ENCODE assay signal across 8 cellular contexts in genomic region chr1:64505232-64505943, GRCh38. TPM values are rescaled to one million over a fixed set of nuclear protein-coding genes. Genes with fewer than 3 reads are reported as not detected.
DNase-seq lines count a peak whose midpoint lies in the region; ATAC-seq, FAIRE-seq and TF ChIP-seq lines count a peak whose summit lies in the region.

No MANE protein-coding gene starts in this region.

- H3K4me1 Mint-ChIP-seq in astrocyte (ENCODE audit: low read depth, unreplicated experiment), result peaks cover 38% of the 10 kb centered on the region

- H3K27ac ChIP-seq in astrocyte (ENCODE audit: low read depth, low read length), result no peak overlapping the region

- peaks cover 4% of the 10 kb centered on the region for H3K4me1 ChIP-seq in astrocyte (ENCODE audit: insufficient read depth, low read length)

- peak overlapping the region; percentile 86 for H3K4me2 ChIP-seq in astrocyte (ENCODE audit: low read length)

- DNase-seq in GM10266 (ENCODE audit: extremely low spot score) (peak; percentile 32), SK-N-DZ (ENCODE audit: low spot score) (peak; percentile 47), astrocyte (ENCODE audit: low read depth) (no peak), NCI-H1048 (lab: John Stamatoyannopoulos, UW) (no peak)
- peak; percentile 71 for DNase-seq in stimulated activated CD4-positive, alpha-beta T cell treated with anti-CD3 and anti-CD28 coated beads, Interleukin-15, amount 100 ng/mL, for 24 hours

- FAIRE-seq in astrocyte (lab: Jason Lieb, UNC), result no peak

- H2AFZ ChIP-seq in astrocyte (ENCODE audit: low read depth, low read length), result peak overlapping the region; percentile 71

- peaks cover 2% of the 10 kb centered on the region for H3K36me3 Mint-ChIP-seq in astrocyte (ENCODE audit: low read depth, unreplicated experiment)

- H3K4me3 Mint-ChIP-seq in astrocyte (ENCODE audit: unreplicated experiment), result peak overlapping the region; percentile 81

- H3K9ac ChIP-seq in astrocyte (ENCODE audit: low read length), result peak overlapping the region; percentile 56

- no peaks in the 10 kb centered on the region for H3K27me3 ChIP-seq in astrocyte (ENCODE audit: insufficient read depth, low read length)

- H3K79me2 ChIP-seq in astrocyte (ENCODE audit: insufficient read depth, low read length), result peaks cover 5% of the 10 kb centered on the region

- ATAC-seq in HG03432 (IDR thresholded peaks at IDR 0.05; ENCODE audit: unreplicated experiment), result no peak
- no peak for ATAC-seq in HG03342 (IDR thresholded peaks at IDR 0.05; ENCODE audit: unreplicated experiment)

- TF ChIP-seq CTCF in GM10266 (IDR thresholded peaks at IDR 0.05; ENCODE audit: control insufficient read depth, insufficient read depth, low read depth, missing control alignments), result no peak
- TF ChIP-seq CTCF in astrocyte (IDR thresholded peaks at IDR 0.05; ENCODE audit: insufficient read depth, low read depth, low read length), result no peak

- H3K9me3 Mint-ChIP-seq in astrocyte (ENCODE audit: unreplicated experiment), result peaks cover 2% of the 10 kb centered on the region

- peak overlapping the region; percentile 62 for H3K27ac Mint-ChIP-seq in astrocyte (ENCODE audit: unreplicated experiment)

- H3K36me3 ChIP-seq in astrocyte (ENCODE audit: insufficient read depth, low read length), result no peaks in the 10 kb centered on the region

- no peaks in the 10 kb centered on the region for H3K9me3 ChIP-seq in astrocyte (ENCODE audit: insufficient read depth, low read depth, low read length)
- H3K9me3 ChIP-seq in iPS-18c (ENCODE audit: control insufficient read depth, insufficient read depth, low read length), result no peaks in the 10 kb centered on the region

- H3K27me3 Mint-ChIP-seq in astrocyte (ENCODE audit: low read depth, unreplicated experiment), result no peaks in the 10 kb centered on the region

- no peaks in the 10 kb centered on the region for H4K20me1 ChIP-seq in astrocyte (ENCODE audit: insufficient read depth, low read length)

- H3K4me3 ChIP-seq in astrocyte (ENCODE audit: insufficient read depth, low read depth, low read length) (peak overlapping the region; percentile 51), iPS-18c (ENCODE audit: insufficient read depth, low read depth, low read length) (peak overlapping the region; percentile 32)

RNA-seq across cellular contexts. Expression of gene CACHD1, which starts 35.5 kb away (rescaled TPM):
- 7.8 and 8.8 TPM in 2 replicates for polyA plus RNA-seq in SK-N-DZ (2014; cell fraction: cytosol; rRNA removed)
- 7.1 and 10.4 TPM in 2 replicates for polyA plus RNA-seq in SK-N-DZ (2014; cell fraction: nucleus; rRNA removed)
- total RNA-seq in astrocyte, result 21.2 and 28.3 TPM in 2 replicates

Comparison
In these comparisons a context has a peak if more than half of its experiments do, and no peak if none do; other contexts are left out.
1. DNase-seq: peak in GM10266 (single experiment), SK-N-DZ (single experiment) and stimulated activated CD4-positive, alpha-beta T cell treated with anti-CD3 and anti-CD28 coated beads, Interleukin-15, amount 100 ng/mL, for 24 hours (single experiment); none in astrocyte (single experiment) and NCI-H1048 (single experiment).